In the genomic region with DNA sequence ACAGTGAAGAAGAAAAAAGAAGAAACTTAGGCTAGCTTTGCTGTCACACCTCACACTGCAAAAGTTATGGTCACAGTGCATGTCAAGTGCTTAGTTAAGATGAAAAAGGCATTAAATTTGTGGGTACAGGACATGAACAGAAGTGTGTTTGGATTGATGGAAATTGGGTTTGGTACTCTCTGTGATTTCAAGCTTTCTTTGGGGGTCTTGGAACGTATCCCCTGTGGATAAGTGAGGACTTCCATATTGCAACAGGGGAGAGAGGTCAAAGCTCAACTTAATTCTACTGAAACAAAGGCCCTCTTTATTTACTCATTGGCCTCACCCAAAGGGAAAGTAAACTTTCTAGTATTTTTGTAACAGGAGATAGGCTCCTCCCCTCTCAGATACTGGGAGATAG, we compare ENCODE assay signal across 1 cellular context.
TF ChIP-seq lines count a peak whose summit lies in the region.

No MANE protein-coding gene starts in this region.

TF ChIP-seq in HepG2, 621 proteins besides CTCF, POLR2A, EP300 and RAD21 (continued from another document):
- TF ChIP-seq, protein P1, sequence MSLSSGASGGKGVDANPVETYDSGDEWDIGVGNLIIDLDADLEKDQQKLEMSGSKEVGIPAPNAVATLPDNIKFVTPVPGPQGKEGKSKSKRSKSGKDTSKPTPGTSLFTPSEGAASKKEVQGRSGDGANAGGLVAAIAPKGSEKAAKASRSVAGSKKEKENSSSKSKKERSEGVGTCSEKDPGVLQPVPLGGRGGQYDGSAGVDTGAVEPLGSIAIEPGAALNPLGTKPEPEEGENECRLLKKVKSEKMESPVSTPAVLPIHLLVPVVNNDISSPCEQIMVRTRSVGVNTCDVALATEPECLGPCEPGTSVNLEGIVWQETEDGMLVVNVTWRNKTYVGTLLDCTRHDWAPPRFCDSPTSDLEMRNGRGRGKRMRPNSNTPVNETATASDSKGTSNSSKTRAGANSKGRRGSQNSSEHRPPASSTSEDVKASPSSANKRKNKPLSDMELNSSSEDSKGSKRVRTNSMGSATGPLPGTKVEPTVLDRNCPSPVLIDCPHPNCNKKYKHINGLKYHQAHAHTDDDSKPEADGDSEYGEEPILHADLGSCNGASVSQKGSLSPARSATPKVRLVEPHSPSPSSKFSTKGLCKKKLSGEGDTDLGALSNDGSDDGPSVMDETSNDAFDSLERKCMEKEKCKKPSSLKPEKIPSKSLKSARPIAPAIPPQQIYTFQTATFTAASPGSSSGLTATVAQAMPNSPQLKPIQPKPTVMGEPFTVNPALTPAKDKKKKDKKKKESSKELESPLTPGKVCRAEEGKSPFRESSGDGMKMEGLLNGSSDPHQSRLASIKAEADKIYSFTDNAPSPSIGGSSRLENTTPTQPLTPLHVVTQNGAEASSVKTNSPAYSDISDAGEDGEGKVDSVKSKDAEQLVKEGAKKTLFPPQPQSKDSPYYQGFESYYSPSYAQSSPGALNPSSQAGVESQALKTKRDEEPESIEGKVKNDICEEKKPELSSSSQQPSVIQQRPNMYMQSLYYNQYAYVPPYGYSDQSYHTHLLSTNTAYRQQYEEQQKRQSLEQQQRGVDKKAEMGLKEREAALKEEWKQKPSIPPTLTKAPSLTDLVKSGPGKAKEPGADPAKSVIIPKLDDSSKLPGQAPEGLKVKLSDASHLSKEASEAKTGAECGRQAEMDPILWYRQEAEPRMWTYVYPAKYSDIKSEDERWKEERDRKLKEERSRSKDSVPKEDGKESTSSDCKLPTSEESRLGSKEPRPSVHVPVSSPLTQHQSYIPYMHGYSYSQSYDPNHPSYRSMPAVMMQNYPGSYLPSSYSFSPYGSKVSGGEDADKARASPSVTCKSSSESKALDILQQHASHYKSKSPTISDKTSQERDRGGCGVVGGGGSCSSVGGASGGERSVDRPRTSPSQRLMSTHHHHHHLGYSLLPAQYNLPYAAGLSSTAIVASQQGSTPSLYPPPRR (CRISPR knock-in tag; IDR thresholded peaks at IDR 0.05; ENCODE audit: borderline replicate concordance): peak; percentile 34; the same call in 1 of the 2 replicates
- TF ChIP-seq FOXA3 (CRISPR knock-in tag; IDR thresholded peaks at IDR 0.05) (peak; percentile 92), ZNF788 (CRISPR knock-in tag; IDR thresholded peaks at IDR 0.05; ENCODE audit: borderline replicate concordance) (no peak), MIXL1 (CRISPR knock-in tag; IDR thresholded peaks at IDR 0.05) (peak; percentile 60; the same call in 1 of the 2 replicates), ASH2L (IDR thresholded peaks at IDR 0.05; ENCODE audit: insufficient read length, low read depth, low read length) (peak; percentile 60), SRSF9 (IDR thresholded peaks at IDR 0.05; ENCODE audit: borderline replicate concordance, insufficient read depth, low read depth, low read length, poor library complexity, severe bottlenecking) (no peak), DMAP1 (CRISPR knock-in tag; IDR thresholded peaks at IDR 0.05) (peak; percentile 40; the same call in 1 of the 2 replicates), ARID2 (CRISPR knock-in tag; IDR thresholded peaks at IDR 0.05; ENCODE audit: borderline replicate concordance) (0 out of 2 replicates have a peak, but pooled peaks have one; percentile 36), KAT8 (CRISPR knock-in tag; IDR thresholded peaks at IDR 0.05) (no peak), GATAD2A (CRISPR knock-in tag; IDR thresholded peaks at IDR 0.05) (peak; percentile 80), ZNF382 (CRISPR knock-in tag; IDR thresholded peaks at IDR 0.05; ENCODE audit: borderline replicate concordance) (no peak)
- TF ChIP-seq, protein P2, sequence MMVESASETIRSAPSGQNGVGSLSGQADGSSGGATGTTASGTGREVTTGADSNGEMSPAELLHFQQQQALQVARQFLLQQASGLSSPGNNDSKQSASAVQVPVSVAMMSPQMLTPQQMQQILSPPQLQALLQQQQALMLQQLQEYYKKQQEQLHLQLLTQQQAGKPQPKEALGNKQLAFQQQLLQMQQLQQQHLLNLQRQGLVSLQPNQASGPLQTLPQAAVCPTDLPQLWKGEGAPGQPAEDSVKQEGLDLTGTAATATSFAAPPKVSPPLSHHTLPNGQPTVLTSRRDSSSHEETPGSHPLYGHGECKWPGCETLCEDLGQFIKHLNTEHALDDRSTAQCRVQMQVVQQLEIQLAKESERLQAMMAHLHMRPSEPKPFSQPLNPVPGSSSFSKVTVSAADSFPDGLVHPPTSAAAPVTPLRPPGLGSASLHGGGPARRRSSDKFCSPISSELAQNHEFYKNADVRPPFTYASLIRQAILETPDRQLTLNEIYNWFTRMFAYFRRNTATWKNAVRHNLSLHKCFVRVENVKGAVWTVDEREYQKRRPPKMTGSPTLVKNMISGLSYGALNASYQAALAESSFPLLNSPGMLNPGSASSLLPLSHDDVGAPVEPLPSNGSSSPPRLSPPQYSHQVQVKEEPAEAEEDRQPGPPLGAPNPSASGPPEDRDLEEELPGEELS (CRISPR knock-in tag; IDR thresholded peaks at IDR 0.05): peak; percentile 61
